20 cellular contexts compared by ENCODE assay signal in the genomic region with DNA sequence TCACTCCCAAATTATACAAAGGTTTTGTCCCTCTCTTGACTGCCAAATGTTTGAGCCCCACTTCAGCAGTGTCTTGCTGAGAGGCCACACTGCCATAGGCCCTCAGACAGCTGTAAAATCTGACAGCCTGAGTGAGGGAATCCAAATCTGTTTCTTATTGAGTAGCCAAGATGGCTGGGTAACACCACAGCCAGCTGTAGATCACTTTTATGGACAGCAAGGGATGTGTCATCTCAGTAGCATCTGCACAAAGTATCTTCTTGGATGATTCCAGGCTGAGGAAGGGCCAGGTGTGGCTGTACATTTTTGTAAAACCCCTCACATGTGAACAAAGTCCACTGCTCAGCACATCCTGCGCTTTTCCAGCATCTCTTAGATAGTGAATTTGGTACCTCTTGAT.
"Had no signal": no experiment of that assay in that cellular context is flagged by ENCODE, and none has a peak within 500 bp of the region (broad histone marks: within the 10 kb centered on the region; RNA-seq: fewer than 3 reads in every experiment).

No MANE protein-coding gene starts in this region.

- DNase-seq: activated CD4-positive, alpha-beta T cell treated with anti-CD3 and anti-CD28 coated beads, Interleukin-2, amount 50 U/mL, for 1 hour; activated CD4-positive, CD25-positive, alpha-beta regulatory T cell; activated naive CD4-positive, alpha-beta T cell treated with Interleukin-2 at 50 U/mL for 16 hours; activated naive CD8-positive, alpha-beta T cell treated with anti-CD3 and anti-CD28 coated beads, Interleukin-2, amount 50 U/mL, for 24 hours; activated T-cell treated with anti-CD3 and anti-CD28 coated beads for 4 hours; hypothalamus; kidney; left lung; mammary epithelial cell; mucosa of descending colon; natural killer cell; posterior cingulate gyrus; small intestine; stimulated activated CD4-positive, alpha-beta T cell treated with anti-CD3 and anti-CD28 coated beads, Interleukin-4, amount 100 ng/mL, for 4 hours; stimulated activated CD8-positive, alpha-beta memory T cell treated with anti-CD3 and anti-CD28 coated beads, Interleukin-4, amount 100 ng/mL, for 48 hours; stimulated activated naive CD4-positive, alpha-beta T cell treated with Interleukin-2 at 50 U/mL for 16 hours; substantia nigra; transverse colon had no signal

- H3K27ac ChIP-seq: left lung, neutrophil had no signal

- H3K4me3 ChIP-seq: left lung, mucosa of descending colon, transverse colon had no signal

- ATAC-seq: activated naive CD8-positive, alpha-beta T cell treated with anti-CD3 and anti-CD28 coated beads, Interleukin-2, amount 50 U/mL, for 24 hours; activated T-helper 17 cell treated with anti-CD3 and anti-CD28 coated beads, Interleukin-2, amount 50 U/mL, for 72 hours; left lung; mucosa of descending colon; natural killer cell had no signal

- H3K27me3 ChIP-seq: left lung, neutrophil, transverse colon had no signal

- H3K9me3 ChIP-seq: left lung, mucosa of descending colon, neutrophil, transverse colon had no signal

- H3K36me3 ChIP-seq: left lung, neutrophil, transverse colon had no signal

- H3K4me1 ChIP-seq: left lung had no signal
